In the genomic region with DNA sequence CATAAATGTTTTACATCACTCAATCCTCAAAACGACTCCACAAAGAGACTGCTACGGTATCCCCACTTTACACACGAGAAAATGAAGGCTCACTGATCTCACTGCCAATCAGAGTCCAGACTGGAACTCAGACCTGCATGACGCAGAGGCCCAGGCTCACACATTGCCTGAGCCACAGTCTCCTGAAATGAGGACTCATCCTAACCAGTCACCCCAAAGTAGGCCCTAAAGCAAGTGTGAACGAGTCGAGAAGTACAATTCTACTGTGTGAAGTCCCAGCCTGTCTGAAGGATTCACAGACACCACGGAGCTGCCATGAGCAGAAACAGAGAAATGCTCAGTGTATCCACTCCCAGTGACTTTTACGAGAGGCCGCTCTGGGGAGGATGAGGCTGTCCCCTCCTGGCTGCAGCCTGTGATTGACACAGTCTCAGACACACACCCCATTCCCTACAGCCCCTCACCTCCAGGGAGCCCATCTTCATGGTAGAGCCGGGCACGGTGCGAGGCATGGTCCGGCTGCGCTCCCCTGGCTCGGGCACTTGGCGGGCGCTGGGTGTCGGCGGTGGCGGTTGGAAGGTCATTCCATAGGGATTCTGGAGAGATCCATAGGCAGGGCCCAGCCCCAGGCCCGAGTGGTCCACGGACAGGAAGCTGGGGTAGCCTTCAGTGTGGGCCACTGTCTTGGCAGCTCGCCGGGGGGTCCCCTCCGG, we compare ENCODE assay signal across 18 cellular contexts. TPM values are rescaled to one million over a fixed set of nuclear protein-coding genes. Genes with fewer than 3 reads are reported as not detected.
DNase-seq lines count a peak whose midpoint lies in the region; ATAC-seq, FAIRE-seq and TF ChIP-seq lines count a peak whose summit lies in the region.
"Had no signal": no experiment of that assay in that cellular context is flagged by ENCODE, and none has a peak within 500 bp of the region (broad histone marks: within the 10 kb centered on the region; RNA-seq: fewer than 3 reads in every experiment).

No MANE protein-coding gene starts in this region.

- H2AK5ac ChIP-seq in H1 (ENCODE audit: low read depth, low read length) = no peak overlapping the region

- H4K8ac ChIP-seq in H1 (ENCODE audit: extremely low read depth, insufficient read depth, low read length) = peak overlapping the region; percentile 28; the same call in 1 of the 2 replicates

- TF ChIP-seq EP300 in H1 (IDR thresholded peaks at IDR 0.05; ENCODE audit: borderline replicate concordance in 1 of 2, low read depth in 2 of 2, low read length in 2 of 2) (no peak), ovary (IDR thresholded peaks at IDR 0.05) (no peak)

- H3K27me3 ChIP-seq in mammary epithelial cell (ENCODE audit: insufficient read depth, low read length) = no peaks in the 10 kb centered on the region
- no peaks in the 10 kb centered on the region for H3K27me3 ChIP-seq in breast epithelium
- H3K27me3 ChIP-seq in H1 (replicated peaks in 1 of 4; ENCODE audit: control insufficient read depth in 3 of 4, extremely low read depth in 1 of 4, insufficient read depth in 3 of 4, low read length in 3 of 4) = no peaks in the 10 kb centered on the region
- no peaks in the 10 kb centered on the region for H3K27me3 ChIP-seq in ovary

- FAIRE-seq in H1 (lab: Jason Lieb, UNC) = no peak

- no peak overlapping the region for H3K14ac ChIP-seq in H1 (ENCODE audit: insufficient read length)

- H4K91ac ChIP-seq in H1 (replicated peaks; ENCODE audit: insufficient read length, low read length) = no peak overlapping the region

- H3K4me2 ChIP-seq in mammary epithelial cell (ENCODE audit: insufficient read depth, low read depth, low read length) (no peak overlapping the region), H1 (ENCODE audit: insufficient read depth in 1 of 2, low read depth in 2 of 2, low read length in 2 of 2) (no peak overlapping the region)
- H3K4me2 ChIP-seq: BLaER1 treated with 17β-estradiol and CSF1 and Interleukin-3, amounts not matched to agents 10 nM and 100 nM; GM23338 had no signal

- CTCF ChIA-PET in mammary epithelial cell (lab: Charles Lee; ENCODE audit: low non-redundant PET) (no interaction called here), H1 (lab: Charles Lee; ENCODE audit: partially characterized antibody) (interaction anchor here (1.6 to 12.9 kb wide), 3 partner anchors 15 to 16 kb away, joined by 5 to 146 read pairs (median 15); no protein-coding TSS in a partner anchor)

- TF ChIP-seq POLR2A in breast epithelium (IDR thresholded peaks at IDR 0.05) (no peak), H1 (IDR thresholded peaks at IDR 0.05; ENCODE audit: control extremely low read depth in 1 of 2, low read depth in 2 of 2, low read length in 2 of 2) (no peak), ovary (IDR thresholded peaks at IDR 0.05) (no peak)

- H3K4ac ChIP-seq in H1 (replicated peaks; ENCODE audit: insufficient read length, low read depth, low read length) = no peak overlapping the region

- 81% methylated on average over 19 of the region's 25 CpGs for WGBS in mammary epithelial cell (ENCODE audit: low coverage, missing lambda C conversion rate)
- 89% methylated on average over 25 of the region's 25 CpGs; no CpG with 5 or more reads in 1 of the 2 experiments for WGBS in H1 (ENCODE audit: extremely low coverage in 1 of 2, insufficient coverage in 1 of 2, insufficient read length in 1 of 2, insufficient replicate concordance in 2 of 2, low coverage in 1 of 2, low lambda C conversion rate in 2 of 2, missing lambda C conversion rate in 1 of 2), 2 experiments
- WGBS in ovary, 3 donors = 86 to 90% (median 87%) methylated on average over 21 to 25 of the region's 25 CpGs

- H3K79me2 ChIP-seq in mammary epithelial cell (ENCODE audit: insufficient read depth, low read length) (no peaks in the 10 kb centered on the region), H1 (ENCODE audit: control insufficient read depth in 1 of 2, insufficient read depth in 2 of 2, low read length in 2 of 2) (no peaks in the 10 kb centered on the region)

- no peak overlapping the region for H2BK20ac ChIP-seq in H1 (ENCODE audit: low read length)

- no peaks in the 10 kb centered on the region for H3K9me3 ChIP-seq in mammary epithelial cell (replicated peaks; ENCODE audit: insufficient read depth, low read length)
- no peaks in the 10 kb centered on the region for H3K9me3 ChIP-seq in breast epithelium
- no peaks in the 10 kb centered on the region for H3K9me3 ChIP-seq in H1 (ENCODE audit: insufficient read depth in 2 of 2, low read depth in 1 of 2, low read length in 1 of 2)
- no peaks in the 10 kb centered on the region for H3K9me3 ChIP-seq in ovary
- H3K9me3 ChIP-seq: BLaER1 treated with 17β-estradiol and CSF1 and Interleukin-3, amounts not matched to agents 10 nM and 100 nM had no signal

- H3K4me3 ChIP-seq in mammary epithelial cell (replicated peaks in 1 of 3; ENCODE audit: insufficient read depth in 1 of 3, low read depth in 2 of 3, low read length in 3 of 3) (no peak overlapping the region), breast epithelium (no peak overlapping the region), H1 (ENCODE audit: extremely low read depth in 1 of 4, insufficient read depth in 2 of 4, low read depth in 3 of 4, low read length in 4 of 4) (no peak overlapping the region), ovary (no peak overlapping the region)
- H3K4me3 ChIP-seq: BLaER1 treated with 17β-estradiol and CSF1 and Interleukin-3, amounts not matched to agents 10 nM and 100 nM; GM23338 had no signal

- H3K27ac ChIP-seq in mammary epithelial cell (ENCODE audit: insufficient read depth, low read depth, low read length) (no peak overlapping the region), breast epithelium (no peak overlapping the region), angular gyrus (ENCODE audit: low read depth, low read length) (peak overlapping the region; percentile 42), H1 (ENCODE audit: low read depth, low read length) (no peak overlapping the region), ovary (no peak overlapping the region)
- H3K27ac ChIP-seq: BLaER1 treated with 17β-estradiol and CSF1 and Interleukin-3, amounts not matched to agents 10 nM and 100 nM had no signal

- no peaks in the 10 kb centered on the region for H3K79me1 ChIP-seq in H1 (ENCODE audit: low read depth, low read length)

- no peak overlapping the region for H2BK120ac ChIP-seq in H1 (replicated peaks; ENCODE audit: low read depth, low read length)

- H4K5ac ChIP-seq in H1 (ENCODE audit: insufficient read length, low read depth, low read length) = no peak overlapping the region

- TF ChIP-seq RAD21 in H1 (IDR thresholded peaks at IDR 0.05 in 1 of 2, conservative IDR thresholded peaks at IDR 0.05 in 1 of 2; ENCODE audit: low read depth in 2 of 2, low read length in 2 of 2) = no peak

- H3K9ac ChIP-seq in mammary epithelial cell (ENCODE audit: insufficient read depth, low read length) (no peak overlapping the region), H1 (replicated peaks in 1 of 4; ENCODE audit: extremely low read depth in 1 of 4, low read depth in 3 of 4, low read length in 3 of 4) (no peak overlapping the region)
- H3K9ac ChIP-seq: BLaER1 treated with 17β-estradiol and CSF1 and Interleukin-3, amounts not matched to agents 10 nM and 100 nM had no signal

- dilution Hi-C loops in mammary epithelial cell (cut with HindIII; ENCODE audit: low sequenced_read_pairs) = no loop called here

- in situ Hi-C loops in mammary epithelial cell (cut with MboI; ENCODE audit: low sequenced_read_pairs in 2 of 2) = no loop called here

- no peak overlapping the region for H3K23ac ChIP-seq in H1 (ENCODE audit: insufficient read length)

- H3K56ac ChIP-seq in H1 (replicated peaks; ENCODE audit: insufficient read length, low read depth, low read length) = no peak overlapping the region

- no peak overlapping the region for H3K18ac ChIP-seq in H1 (ENCODE audit: extremely low read depth, low read length)

- POLR2A ChIA-PET in H1 (lab: Charles Lee; ENCODE audit: partially characterized antibody) = no interaction called here

- H3K36me3 ChIP-seq in mammary epithelial cell (ENCODE audit: insufficient read depth, low read length) (no peaks in the 10 kb centered on the region), breast epithelium (no peaks in the 10 kb centered on the region), H1 (ENCODE audit: control insufficient read depth in 2 of 4, insufficient read depth in 4 of 4, low read length in 3 of 4) (peaks cover 0 to 6% (median 0%) of the 10 kb centered on the region in 4 experiments; a peak in 2 of 8 replicates), ovary (no peaks in the 10 kb centered on the region)

- BruUV-seq in mammary epithelial cell (replicated peaks; lab: Mats Ljungman, UMichigan) = no TSS peak

- intact Hi-C loops in mammary epithelial cell (cut with micrococcal nuclease) (no loop called here), breast epithelium (cut with DNase I; ENCODE audit: low total_unique reads) (no loop called here), ovary (cut with DNase I) (no loop called here)

- ATAC-seq in HG02840 (IDR thresholded peaks at IDR 0.05; ENCODE audit: low FRiP score, unreplicated experiment) = no peak
- ATAC-seq: GM23338 had no signal

- H4K20me1 ChIP-seq in mammary epithelial cell (ENCODE audit: insufficient read depth, low read length) (no peaks in the 10 kb centered on the region), H1 (replicated peaks in 1 of 2; ENCODE audit: control insufficient read depth in 1 of 2, insufficient read depth in 2 of 2, low read length in 2 of 2) (no peaks in the 10 kb centered on the region)

- no peaks in the 10 kb centered on the region for H3K23me2 ChIP-seq in H1 (ENCODE audit: low read depth, low read length)

- no peak overlapping the region for H2BK15ac ChIP-seq in H1 (ENCODE audit: low read length)

- H3K4me1 ChIP-seq in mammary epithelial cell (ENCODE audit: insufficient read depth, low read length) = no peaks in the 10 kb centered on the region
- no peaks in the 10 kb centered on the region for H3K4me1 ChIP-seq in breast epithelium
- peaks cover 0 to 3% (median under 1%) of the 10 kb centered on the region in 4 experiments; a peak in 2 of 7 replicates for H3K4me1 ChIP-seq in H1 (replicated peaks in 1 of 4; ENCODE audit: control insufficient read depth in 3 of 4, insufficient read depth in 4 of 4, low read length in 3 of 4)
- no peaks in the 10 kb centered on the region for H3K4me1 ChIP-seq in ovary (ENCODE audit: insufficient read depth)

- DNase-seq in mammary epithelial cell (peak; percentile 32), breast epithelium (ENCODE audit: low spot score in 2 of 2) (no peak), H1 (ENCODE audit: low read depth in 1 of 2, low spot score in 2 of 2) (no peak), superior temporal gyrus (ENCODE audit: extremely low spot score) (peak; percentile 25), NCI-H1417 treated with DMSO at 0.1 percent for 48 hours (lab: John Stamatoyannopoulos, UW) (no peak), ovary (no peak)
- DNase-seq: 8988T; AML-193; CD4-positive, CD25-positive, alpha-beta regulatory T cell; DMS53; GF-D8; HCEC 1CT; HFFc6; IMR-90 had no signal

- TF ChIP-seq CTCF in mammary epithelial cell (conservative IDR thresholded peaks at IDR 0.05 in 1 of 2, IDR thresholded peaks at IDR 0.05 in 1 of 2; ENCODE audit: extremely low read depth in 1 of 2, insufficient read depth in 1 of 2, low read depth in 1 of 2, low read length in 2 of 2) (no peak), breast epithelium (IDR thresholded peaks at IDR 0.05) (no peak), H1 (IDR thresholded peaks at IDR 0.05; ENCODE audit: control extremely low read depth in 1 of 3, insufficient read depth in 1 of 3, low read depth in 1 of 3, low read length in 3 of 3) (no peak), ovary (IDR thresholded peaks at IDR 0.05) (no peak)

- H2BK5ac ChIP-seq in H1 (ENCODE audit: low read depth, low read length) = no peak overlapping the region

- H2AFZ ChIP-seq in mammary epithelial cell (ENCODE audit: low read depth, low read length) (no peak overlapping the region), H1 (ENCODE audit: low read length) (no peak overlapping the region)
- H2AFZ ChIP-seq: GM23338 had no signal

- H2BK12ac ChIP-seq in H1 (ENCODE audit: low read depth, low read length) = no peak overlapping the region

RNA-seq across cellular contexts. Expression of gene COL16A1, which starts 26.7 kb away (rescaled TPM):
- 100 to 1,000 TPM; 121 to 146 TPM for total RNA-seq in mammary epithelial cell
- polyA plus RNA-seq in mammary epithelial cell = 32.8 TPM
- 57.1 TPM for polyA minus RNA-seq in mammary epithelial cell
- total RNA-seq in breast epithelium = 10 to 100 TPM; 55.2 to 79.5 (median 58.7) TPM
- total RNA-seq in H1 (2021; fragmentation: NEBNext Ultra II Directional; extraction: Animal tissue kit (Norgen Biotek cat#: 25700)) = 7.9 and 10.5 TPM in 2 replicates
- polyA plus RNA-seq in H1 (2011; rRNA removed) = 2.0 and 3.4 TPM in 2 replicates
- polyA plus RNA-seq in H1 (2011; cell fraction: cytosol; rRNA removed) = 4.3 TPM
- 31.3 TPM for polyA plus RNA-seq in H1 (2011; cell fraction: nucleus; rRNA removed)
- polyA plus RNA-seq in H1 (2012, experiment 1 of 2) = 6.8 to 10.8 TPM (median 7.9 TPM) in 4 replicates
- polyA plus RNA-seq in H1 (2012, experiment 2 of 2) = 2.9 TPM
- polyA plus RNA-seq in H1 (2013, experiment 1 of 2) = 4.2 TPM
- polyA plus RNA-seq in H1 (2013, experiment 2 of 2) = 3.6 TPM
- 3.3 and 4.2 TPM in 2 replicates for polyA minus RNA-seq in H1 (2011; rRNA and poly(A)+ RNA removed)
- polyA minus RNA-seq in H1 (2011; cell fraction: cytosol; rRNA and poly(A)+ RNA removed) = 6.8 TPM
- polyA minus RNA-seq in H1 (2011; cell fraction: nucleus; rRNA and poly(A)+ RNA removed) = 8.7 TPM
- total RNA-seq in ovary = 100 to 1,000 TPM in 5 of 7 donors, 10 to 100 TPM in 2; 64.4 to 237 (median 157) TPM
- polyA plus RNA-seq in ovary = 100 to 1,000 TPM in 1 of 2 donors, 10 to 100 TPM in 1; 19.8 to 194 TPM
- total RNA-seq: CD4-positive, CD25-positive, alpha-beta regulatory T cell had no signal
- polyA plus RNA-seq: CD4-positive, CD25-positive, alpha-beta regulatory T cell had no signal

RNA-seq across cellular contexts. Expression of gene ADGRB2, which starts 33.6 kb away (rescaled TPM):
- total RNA-seq in mammary epithelial cell (1 to 10 TPM in 1 of 2 donors, under 1 TPM in 1; 0.83 to 3.8 TPM), breast epithelium (1 to 10 TPM; 1.3 to 4.9 (median 2.9) TPM), ovary (1 to 10 TPM in 6 of 7 donors, under 1 TPM in 1; 0.48 to 7.2 (median 1.6) TPM)
- polyA plus RNA-seq in mammary epithelial cell (1.3 TPM), H1 (2011; rRNA removed) (15.6 and 29.0 TPM in 2 replicates), ovary (1 to 10 TPM in 1 of 2 donors, under 1 TPM in 1; 0.30 to 2.6 TPM)
- 0.83 TPM for polyA minus RNA-seq in mammary epithelial cell
- 25.8 and 26.2 TPM in 2 replicates for total RNA-seq in H1 (2021; fragmentation: NEBNext Ultra II Directional; extraction: Animal tissue kit (Norgen Biotek cat#: 25700))
- 20.6 TPM for polyA plus RNA-seq in H1 (2011; cell fraction: cytosol; rRNA removed)
- 126 TPM for polyA plus RNA-seq in H1 (2011; cell fraction: nucleus; rRNA removed)
- polyA plus RNA-seq in H1 (2012, experiment 1 of 2) = 17.3 to 29.1 TPM (median 22.1 TPM) in 4 replicates
- polyA plus RNA-seq in H1 (2012, experiment 2 of 2) = 15.4 TPM
- polyA plus RNA-seq in H1 (2013, experiment 1 of 2) = 13.4 TPM
- 13.0 TPM for polyA plus RNA-seq in H1 (2013, experiment 2 of 2)
- polyA minus RNA-seq in H1 (2011; rRNA and poly(A)+ RNA removed) = 7.5 and 9.4 TPM in 2 replicates
- 14.0 TPM for polyA minus RNA-seq in H1 (2011; cell fraction: cytosol; rRNA and poly(A)+ RNA removed)
- polyA minus RNA-seq in H1 (2011; cell fraction: nucleus; rRNA and poly(A)+ RNA removed) = 22.9 TPM

Comparison
In these comparisons a context has a peak if more than half of its experiments do, and no peak if none do; other contexts are left out.
1. DNase-seq: peak in mammary epithelial cell (single experiment) and superior temporal gyrus (single experiment); none in breast epithelium (0 of 2), H1 (0 of 2), NCI-H1417 treated with DMSO at 0.1 percent for 48 hours (single experiment) and ovary (0 of 5).